1 cellular context compared by ENCODE assay signal in the genomic region with DNA sequence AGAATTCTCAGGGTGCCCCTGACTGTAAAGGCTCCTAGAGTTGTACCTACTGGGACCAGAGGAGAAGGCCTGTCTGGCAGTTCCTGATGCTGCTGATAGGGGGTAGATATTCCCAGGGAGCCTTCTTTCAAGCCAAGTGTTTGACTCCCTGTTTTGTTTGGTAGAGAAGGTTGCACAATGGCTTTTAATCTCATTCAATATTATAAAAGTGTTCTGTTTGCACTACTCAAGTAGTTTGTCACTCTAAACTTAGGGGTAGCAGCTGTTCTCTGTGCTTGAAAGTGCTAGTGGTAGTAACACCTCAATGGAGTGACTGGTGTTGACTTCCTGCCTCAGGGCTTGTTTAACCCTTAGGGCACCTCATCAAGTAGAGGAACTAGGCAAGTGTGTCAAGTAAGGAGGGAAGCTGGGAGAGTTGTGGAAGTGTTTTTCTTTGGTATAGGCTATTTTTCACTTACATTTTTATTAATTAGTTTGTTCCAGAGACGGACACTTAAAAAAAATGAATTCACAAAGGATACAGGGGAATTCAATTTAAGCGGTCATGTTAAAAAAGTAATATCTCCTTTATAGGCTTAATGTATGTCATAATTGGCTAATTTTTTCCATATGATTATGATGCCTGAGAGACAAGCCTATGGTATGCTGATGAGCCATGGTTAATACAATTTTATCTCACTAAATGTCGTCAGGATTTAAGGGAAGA.
TF ChIP-seq lines count a peak whose summit lies in the region.

No MANE protein-coding gene starts in this region.

TF ChIP-seq in WTC11, 78 proteins besides CTCF, POLR2A, EP300 and RAD21 (continued from another document):
- TF ChIP-seq, protein P1, sequence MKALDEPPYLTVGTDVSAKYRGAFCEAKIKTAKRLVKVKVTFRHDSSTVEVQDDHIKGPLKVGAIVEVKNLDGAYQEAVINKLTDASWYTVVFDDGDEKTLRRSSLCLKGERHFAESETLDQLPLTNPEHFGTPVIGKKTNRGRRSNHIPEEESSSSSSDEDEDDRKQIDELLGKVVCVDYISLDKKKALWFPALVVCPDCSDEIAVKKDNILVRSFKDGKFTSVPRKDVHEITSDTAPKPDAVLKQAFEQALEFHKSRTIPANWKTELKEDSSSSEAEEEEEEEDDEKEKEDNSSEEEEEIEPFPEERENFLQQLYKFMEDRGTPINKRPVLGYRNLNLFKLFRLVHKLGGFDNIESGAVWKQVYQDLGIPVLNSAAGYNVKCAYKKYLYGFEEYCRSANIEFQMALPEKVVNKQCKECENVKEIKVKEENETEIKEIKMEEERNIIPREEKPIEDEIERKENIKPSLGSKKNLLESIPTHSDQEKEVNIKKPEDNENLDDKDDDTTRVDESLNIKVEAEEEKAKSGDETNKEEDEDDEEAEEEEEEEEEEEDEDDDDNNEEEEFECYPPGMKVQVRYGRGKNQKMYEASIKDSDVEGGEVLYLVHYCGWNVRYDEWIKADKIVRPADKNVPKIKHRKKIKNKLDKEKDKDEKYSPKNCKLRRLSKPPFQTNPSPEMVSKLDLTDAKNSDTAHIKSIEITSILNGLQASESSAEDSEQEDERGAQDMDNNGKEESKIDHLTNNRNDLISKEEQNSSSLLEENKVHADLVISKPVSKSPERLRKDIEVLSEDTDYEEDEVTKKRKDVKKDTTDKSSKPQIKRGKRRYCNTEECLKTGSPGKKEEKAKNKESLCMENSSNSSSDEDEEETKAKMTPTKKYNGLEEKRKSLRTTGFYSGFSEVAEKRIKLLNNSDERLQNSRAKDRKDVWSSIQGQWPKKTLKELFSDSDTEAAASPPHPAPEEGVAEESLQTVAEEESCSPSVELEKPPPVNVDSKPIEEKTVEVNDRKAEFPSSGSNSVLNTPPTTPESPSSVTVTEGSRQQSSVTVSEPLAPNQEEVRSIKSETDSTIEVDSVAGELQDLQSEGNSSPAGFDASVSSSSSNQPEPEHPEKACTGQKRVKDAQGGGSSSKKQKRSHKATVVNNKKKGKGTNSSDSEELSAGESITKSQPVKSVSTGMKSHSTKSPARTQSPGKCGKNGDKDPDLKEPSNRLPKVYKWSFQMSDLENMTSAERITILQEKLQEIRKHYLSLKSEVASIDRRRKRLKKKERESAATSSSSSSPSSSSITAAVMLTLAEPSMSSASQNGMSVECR (CRISPR knock-in tag; IDR thresholded peaks at IDR 0.05; ENCODE audit: borderline replicate concordance), result no peak
- TF ChIP-seq ZNF396 (CRISPR knock-in tag; IDR thresholded peaks at IDR 0.05; ENCODE audit: borderline replicate concordance), result no peak
- TF ChIP-seq, protein P2, sequence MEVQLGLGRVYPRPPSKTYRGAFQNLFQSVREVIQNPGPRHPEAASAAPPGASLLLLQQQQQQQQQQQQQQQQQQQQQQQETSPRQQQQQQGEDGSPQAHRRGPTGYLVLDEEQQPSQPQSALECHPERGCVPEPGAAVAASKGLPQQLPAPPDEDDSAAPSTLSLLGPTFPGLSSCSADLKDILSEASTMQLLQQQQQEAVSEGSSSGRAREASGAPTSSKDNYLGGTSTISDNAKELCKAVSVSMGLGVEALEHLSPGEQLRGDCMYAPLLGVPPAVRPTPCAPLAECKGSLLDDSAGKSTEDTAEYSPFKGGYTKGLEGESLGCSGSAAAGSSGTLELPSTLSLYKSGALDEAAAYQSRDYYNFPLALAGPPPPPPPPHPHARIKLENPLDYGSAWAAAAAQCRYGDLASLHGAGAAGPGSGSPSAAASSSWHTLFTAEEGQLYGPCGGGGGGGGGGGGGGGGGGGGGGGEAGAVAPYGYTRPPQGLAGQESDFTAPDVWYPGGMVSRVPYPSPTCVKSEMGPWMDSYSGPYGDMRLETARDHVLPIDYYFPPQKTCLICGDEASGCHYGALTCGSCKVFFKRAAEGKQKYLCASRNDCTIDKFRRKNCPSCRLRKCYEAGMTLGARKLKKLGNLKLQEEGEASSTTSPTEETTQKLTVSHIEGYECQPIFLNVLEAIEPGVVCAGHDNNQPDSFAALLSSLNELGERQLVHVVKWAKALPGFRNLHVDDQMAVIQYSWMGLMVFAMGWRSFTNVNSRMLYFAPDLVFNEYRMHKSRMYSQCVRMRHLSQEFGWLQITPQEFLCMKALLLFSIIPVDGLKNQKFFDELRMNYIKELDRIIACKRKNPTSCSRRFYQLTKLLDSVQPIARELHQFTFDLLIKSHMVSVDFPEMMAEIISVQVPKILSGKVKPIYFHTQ (CRISPR knock-in tag; IDR thresholded peaks at IDR 0.05), result no peak
- TF ChIP-seq, protein P3, sequence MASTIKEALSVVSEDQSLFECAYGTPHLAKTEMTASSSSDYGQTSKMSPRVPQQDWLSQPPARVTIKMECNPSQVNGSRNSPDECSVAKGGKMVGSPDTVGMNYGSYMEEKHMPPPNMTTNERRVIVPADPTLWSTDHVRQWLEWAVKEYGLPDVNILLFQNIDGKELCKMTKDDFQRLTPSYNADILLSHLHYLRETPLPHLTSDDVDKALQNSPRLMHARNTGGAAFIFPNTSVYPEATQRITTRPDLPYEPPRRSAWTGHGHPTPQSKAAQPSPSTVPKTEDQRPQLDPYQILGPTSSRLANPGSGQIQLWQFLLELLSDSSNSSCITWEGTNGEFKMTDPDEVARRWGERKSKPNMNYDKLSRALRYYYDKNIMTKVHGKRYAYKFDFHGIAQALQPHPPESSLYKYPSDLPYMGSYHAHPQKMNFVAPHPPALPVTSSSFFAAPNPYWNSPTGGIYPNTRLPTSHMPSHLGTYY (CRISPR knock-in tag; IDR thresholded peaks at IDR 0.05), result no peak
